Comparison of ENCODE assay signal across 8 cellular contexts in genomic region chr2:188293601-188294482, GRCh38. TPM values are rescaled to one million over a fixed set of nuclear protein-coding genes. Genes with fewer than 3 reads are reported as not detected.
DNase-seq lines count a peak whose midpoint lies in the region; ATAC-seq and TF ChIP-seq lines count a peak whose summit lies in the region.

No MANE protein-coding gene starts in this region.

- intact Hi-C loops in lower lobe of right lung (cut with DNase I) = no loop called here

- peak overlapping the region; percentile 97 for H3K4me3 Mint-ChIP-seq in type B pancreatic cell

- H3K36me3 Mint-ChIP-seq in type B pancreatic cell = peaks cover 2% of the 10 kb centered on the region

- no peak for TF ChIP-seq CTCF in lower lobe of right lung (IDR thresholded peaks at IDR 0.05)
- no peak for TF ChIP-seq CTCF in type B pancreatic cell (conservative IDR thresholded peaks at IDR 0.05)

- peaks cover 3% of the 10 kb centered on the region for H3K9me3 Mint-ChIP-seq in type B pancreatic cell

- H3K4me3 ChIP-seq in lower lobe of right lung = peak overlapping the region; percentile 79

- peaks cover 18% of the 10 kb centered on the region for H3K4me1 ChIP-seq in lower lobe of right lung

- peak overlapping the region; percentile 94 for H3K27ac ChIP-seq in lower lobe of right lung

- ATAC-seq in lower lobe of right lung (peak; percentile 5 to 13), GM21390 (IDR thresholded peaks at IDR 0.05; ENCODE audit: unreplicated experiment) (no peak), GM21619 (IDR thresholded peaks at IDR 0.05; ENCODE audit: unreplicated experiment) (no peak)

- H3K9me3 ChIP-seq in lower lobe of right lung = no peaks in the 10 kb centered on the region

- peak overlapping the region; percentile 94 for H3K27ac Mint-ChIP-seq in type B pancreatic cell

- H3K27me3 ChIP-seq in lower lobe of right lung (ENCODE audit: low read depth) = no peaks in the 10 kb centered on the region

- H3K36me3 ChIP-seq in lower lobe of right lung = no peaks in the 10 kb centered on the region

- no peaks in the 10 kb centered on the region for H3K27me3 Mint-ChIP-seq in type B pancreatic cell

- peaks cover 24% of the 10 kb centered on the region for H3K4me1 Mint-ChIP-seq in type B pancreatic cell (ENCODE audit: unreplicated experiment)

- DNase-seq in DMS 273 (lab: John Stamatoyannopoulos, UW; ENCODE audit: unreplicated experiment) (peak; percentile 88), NCI-H460 (ENCODE audit: extremely low read depth, low read depth) (peak; percentile 54), dermis blood vessel endothelial cell (peak; percentile 84), lower lobe of right lung (peak; percentile 55), type B pancreatic cell (ENCODE audit: extremely low spot score, unreplicated experiment) (peak; percentile 70), GM19238 (ENCODE audit: insufficient read length, low spot score) (no peak)

RNA-seq across cellular contexts. Expression of gene GULP1, which starts 2.2 kb away (rescaled TPM):
- total RNA-seq in NCI-H460 (2014; rRNA removed; shearing (Covaris generic)) = 73.7 and 77.5 TPM in 2 replicates
- polyA plus RNA-seq in NCI-H460 (2014; cell fraction: nucleus; rRNA removed) = 34.7 and 56.6 TPM in 2 replicates
- total RNA-seq in dermis blood vessel endothelial cell (15.7 and 17.2 TPM in 2 replicates), lower lobe of right lung (27.6 TPM), type B pancreatic cell (ENCODE audit: low replicate concordance) (26.3 and 49.0 TPM in 2 replicates)

Comparison
In these comparisons a context has a peak if more than half of its experiments do, and no peak if none do; other contexts are left out.
1. ATAC-seq: peak in lower lobe of right lung (2 of 2); none in GM21390 (single experiment) and GM21619 (single experiment).